Comparison of ENCODE assay signal across 15 cellular contexts in the genomic region with DNA sequence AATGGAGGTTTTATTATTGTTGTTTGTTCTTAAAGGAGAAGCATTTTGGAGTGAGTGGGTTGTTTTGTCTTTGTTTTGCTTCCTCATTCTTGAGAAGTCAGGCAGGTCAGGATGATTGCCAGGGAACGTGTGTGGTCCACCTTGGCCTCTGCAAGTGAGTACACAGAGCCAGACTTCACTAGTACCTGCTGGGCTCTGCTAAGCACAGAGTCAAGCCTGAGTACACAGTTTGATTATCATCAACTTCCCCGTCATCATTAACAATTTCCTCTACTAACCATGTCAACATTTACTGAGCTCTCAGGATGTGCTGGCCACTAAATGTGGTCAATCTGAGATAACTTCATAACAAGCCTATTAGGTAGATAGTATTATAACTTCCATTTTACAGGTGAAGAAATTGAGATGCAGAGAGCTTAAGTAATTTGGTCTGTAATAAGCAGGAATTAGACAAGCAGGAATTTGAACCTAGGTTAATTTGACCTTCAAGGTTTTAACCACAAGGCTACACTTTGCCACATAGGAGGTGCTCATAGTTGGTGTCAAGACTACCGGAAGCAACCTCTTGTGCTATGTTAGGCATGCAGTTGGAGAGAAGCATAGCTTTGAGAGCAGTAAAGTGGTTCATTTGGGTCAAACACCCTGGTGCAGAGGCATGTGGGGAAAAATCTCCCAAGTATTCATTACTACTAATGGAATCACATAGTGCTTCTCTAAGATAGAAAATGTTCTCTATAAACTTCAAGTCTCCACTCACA.
DNase-seq lines count a peak whose midpoint lies in the region; ATAC-seq and FAIRE-seq lines count a peak whose summit lies in the region.
"Had no signal": no experiment of that assay in that cellular context is flagged by ENCODE, and none has a peak within 500 bp of the region (broad histone marks: within the 10 kb centered on the region; RNA-seq: fewer than 3 reads in every experiment).

No MANE protein-coding gene starts in this region.

- H2BK5ac ChIP-seq in mesenchymal stem cell (ENCODE audit: low read depth, low read length, poor library complexity, severe bottlenecking), result no peak overlapping the region

- H3K36me3 ChIP-seq in mesenchymal stem cell (ENCODE audit: control insufficient read depth in 1 of 2, insufficient read depth in 2 of 2, low read depth in 1 of 2, low read length in 2 of 2), result no peaks in the 10 kb centered on the region

- H3K4ac ChIP-seq in mesenchymal stem cell (ENCODE audit: low read depth in 1 of 2, low read length in 2 of 2), result no peak overlapping the region

- peaks cover 4% of the 10 kb centered on the region for H3K4me1 ChIP-seq in mesenchymal stem cell (ENCODE audit: control insufficient read depth, insufficient read depth, low read depth, low read length)

- H3K9ac ChIP-seq in mesenchymal stem cell (ENCODE audit: low read length), result no peak overlapping the region

- no peaks in the 10 kb centered on the region for H3K9me3 Mint-ChIP-seq in effector memory CD8-positive, alpha-beta T cell
- no peaks in the 10 kb centered on the region for H3K9me3 Mint-ChIP-seq in stimulated activated naive CD8-positive, alpha-beta T cell treated with anti-CD3 and anti-CD28 coated beads, Interleukin-15, amount 100 ng/mL, for 72 hours
- H3K9me3 Mint-ChIP-seq: type B pancreatic cell had no signal

- H4K91ac ChIP-seq in mesenchymal stem cell (ENCODE audit: low read length), result no peak overlapping the region

- no peak overlapping the region for H2AK5ac ChIP-seq in mesenchymal stem cell (ENCODE audit: low read length, severe bottlenecking)

- ATAC-seq in effector memory CD8-positive, alpha-beta T cell (replicated peaks), result peak; percentile 79
- no peak for ATAC-seq in GM21737 (IDR thresholded peaks at IDR 0.05; ENCODE audit: unreplicated experiment)
- ATAC-seq in stimulated activated naive CD8-positive, alpha-beta T cell treated with anti-CD3 and anti-CD28 coated beads, Interleukin-15, amount 100 ng/mL, for 72 hours, result no peak
- ATAC-seq: left colon had no signal

- DNase-seq in CD1c-positive myeloid dendritic cell (ENCODE audit: extremely low spot score) (peak; percentile 2), NCI-H2196 treated with DMSO at 0.1 percent for 48 hours (lab: John Stamatoyannopoulos, UW; ENCODE audit: unreplicated experiment) (peak; percentile 38), mesenchymal stem cell (no peak), GM19239 (ENCODE audit: insufficient read length, low spot score) (no peak), NOMO-1 treated with DMSO at 0.1 percent for 48 hours (lab: John Stamatoyannopoulos, UW; ENCODE audit: unreplicated experiment) (no peak)
- DNase-seq in effector memory CD8-positive, alpha-beta T cell, result no peak
- DNase-seq in stimulated activated naive CD8-positive, alpha-beta T cell treated with anti-CD3 and anti-CD28 coated beads, Interleukin-15, amount 100 ng/mL, for 72 hours, result no peak
- DNase-seq: activated T-cell treated with anti-CD3 and anti-CD28 coated beads, Interleukin-2, amount 50 U/mL, for 1 hour; dorsolateral prefrontal cortex; foreskin fibroblast; Kasumi-1; left colon had no signal

- no peak overlapping the region for H2AFZ ChIP-seq in mesenchymal stem cell (ENCODE audit: low read depth, low read length)

- H3K23ac ChIP-seq in mesenchymal stem cell (ENCODE audit: low read length in 2 of 2), result no peak overlapping the region

- no peak overlapping the region for H2BK15ac ChIP-seq in mesenchymal stem cell (ENCODE audit: low read depth, poor library complexity, severe bottlenecking)

- no peak overlapping the region for H3K4me2 ChIP-seq in mesenchymal stem cell (ENCODE audit: low read length, poor library complexity, severe bottlenecking)

- H2BK12ac ChIP-seq in mesenchymal stem cell (ENCODE audit: low read length in 2 of 2), result no peak overlapping the region

- peak overlapping the region; percentile 53 for H3K27ac ChIP-seq in mesenchymal stem cell (ENCODE audit: low read length, poor library complexity, severe bottlenecking)

- H3K4me3 Mint-ChIP-seq in effector memory CD8-positive, alpha-beta T cell, result peak overlapping the region in 1 of 2 donors; percentile 23
- no peak overlapping the region for H3K4me3 Mint-ChIP-seq in stimulated activated naive CD8-positive, alpha-beta T cell treated with anti-CD3 and anti-CD28 coated beads, Interleukin-15, amount 100 ng/mL, for 72 hours
- H3K4me3 Mint-ChIP-seq: type B pancreatic cell had no signal

- H3K27me3 ChIP-seq in mesenchymal stem cell (ENCODE audit: control insufficient read depth in 1 of 2, insufficient read depth in 1 of 2, low read length in 2 of 2), result no peaks in the 10 kb centered on the region
- H3K27me3 ChIP-seq: dorsolateral prefrontal cortex had no signal

- H3K4me1 Mint-ChIP-seq in effector memory CD8-positive, alpha-beta T cell (ENCODE audit: low read depth in 2 of 2), result peaks cover 2 to 4% of the 10 kb centered on the region in 2 donors
- H3K4me1 Mint-ChIP-seq in stimulated activated naive CD8-positive, alpha-beta T cell treated with anti-CD3 and anti-CD28 coated beads, Interleukin-15, amount 100 ng/mL, for 72 hours, result no peaks in the 10 kb centered on the region

- no peak overlapping the region for H3K18ac ChIP-seq in mesenchymal stem cell (ENCODE audit: low read depth in 1 of 2, low read length in 2 of 2)

- peaks cover 2 to 12% of the 10 kb centered on the region in 2 donors for H3K27me3 Mint-ChIP-seq in effector memory CD8-positive, alpha-beta T cell
- H3K27me3 Mint-ChIP-seq in stimulated activated naive CD8-positive, alpha-beta T cell treated with anti-CD3 and anti-CD28 coated beads, Interleukin-15, amount 100 ng/mL, for 72 hours, result peaks cover 51% of the 10 kb centered on the region

- no peak overlapping the region for H3K4me3 ChIP-seq in mesenchymal stem cell (ENCODE audit: insufficient read depth in 1 of 2, low read depth in 1 of 2, low read length in 2 of 2)
- H3K4me3 ChIP-seq: dorsolateral prefrontal cortex had no signal

- H3K14ac ChIP-seq in mesenchymal stem cell (ENCODE audit: low read length in 2 of 2), result no peak overlapping the region

- H3K79me1 ChIP-seq in mesenchymal stem cell (replicated peaks; ENCODE audit: low read length, poor library complexity, severe bottlenecking), result no peaks in the 10 kb centered on the region

- no peaks in the 10 kb centered on the region for H3K36me3 Mint-ChIP-seq in effector memory CD8-positive, alpha-beta T cell (ENCODE audit: insufficient read depth)
- H3K36me3 Mint-ChIP-seq: type B pancreatic cell had no signal

- H2BK120ac ChIP-seq in mesenchymal stem cell (ENCODE audit: low read depth, low read length), result no peak overlapping the region

- 77% methylated on average over 2 of the region's 3 CpGs for WGBS in mesenchymal stem cell

- H3K9me3 ChIP-seq in mesenchymal stem cell (ENCODE audit: control insufficient read depth, low read length), result no peaks in the 10 kb centered on the region

- no peak overlapping the region for H4K8ac ChIP-seq in mesenchymal stem cell (ENCODE audit: low read length)

- FAIRE-seq in GM19239 (lab: Jason Lieb, UNC), result no peak
- FAIRE-seq: GM12891 had no signal

- peak overlapping the region; percentile 30 to 68 for H3K27ac Mint-ChIP-seq in effector memory CD8-positive, alpha-beta T cell
- no peak overlapping the region for H3K27ac Mint-ChIP-seq in stimulated activated naive CD8-positive, alpha-beta T cell treated with anti-CD3 and anti-CD28 coated beads, Interleukin-15, amount 100 ng/mL, for 72 hours
- H3K27ac Mint-ChIP-seq: type B pancreatic cell had no signal

Comparison
In these comparisons a context has a peak if more than half of its experiments do, and no peak if none do; other contexts are left out.
1. DNase-seq: peak in CD1c-positive myeloid dendritic cell (single experiment) and NCI-H2196 treated with DMSO at 0.1 percent for 48 hours (single experiment); none in effector memory CD8-positive, alpha-beta T cell (0 of 3), mesenchymal stem cell (single experiment), GM19239 (single experiment), stimulated activated naive CD8-positive, alpha-beta T cell treated with anti-CD3 and anti-CD28 coated beads, Interleukin-15, amount 100 ng/mL, for 72 hours (0 of 2) and NOMO-1 treated with DMSO at 0.1 percent for 48 hours (single experiment).
2. H3K27ac Mint-ChIP-seq: peak in effector memory CD8-positive, alpha-beta T cell (2 of 2); none in stimulated activated naive CD8-positive, alpha-beta T cell treated with anti-CD3 and anti-CD28 coated beads, Interleukin-15, amount 100 ng/mL, for 72 hours (0 of 2).